ENCODE assay signal across 23 cellular contexts in the genomic region with DNA sequence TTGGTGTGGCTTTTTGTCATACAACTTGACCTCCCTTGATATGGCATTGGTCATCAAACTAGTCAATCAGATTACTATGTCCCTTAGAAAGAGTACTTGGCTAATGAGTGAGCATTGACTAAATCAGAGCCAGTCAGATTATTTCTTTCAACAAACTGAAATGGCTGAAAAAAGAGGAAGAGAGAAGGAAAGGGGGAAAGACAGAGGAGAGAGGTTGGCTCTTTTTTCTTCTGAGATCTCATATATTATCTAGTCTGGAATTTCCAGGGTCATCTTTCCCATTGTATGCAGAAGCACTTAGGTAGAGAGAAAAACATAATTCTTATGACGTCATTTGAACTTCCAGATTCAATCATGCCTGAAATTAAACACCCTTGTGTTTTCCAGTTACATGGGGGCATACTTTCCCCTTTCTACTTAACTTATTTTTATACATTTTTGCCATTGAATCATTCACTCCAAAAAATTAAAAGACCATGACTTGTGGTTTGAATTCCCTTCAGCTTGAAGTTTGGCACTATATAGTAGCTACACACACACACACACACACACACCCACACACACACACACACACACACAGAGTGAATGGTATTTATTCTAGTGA.
DNase-seq lines count a peak whose midpoint lies in the region; ATAC-seq, FAIRE-seq and TF ChIP-seq lines count a peak whose summit lies in the region.
"Had no signal": no experiment of that assay in that cellular context is flagged by ENCODE, and none has a peak within 500 bp of the region (broad histone marks: within the 10 kb centered on the region; RNA-seq: fewer than 3 reads in every experiment).

No MANE protein-coding gene starts in this region.

- peaks cover 18% of the 10 kb centered on the region for H3F3A ChIP-seq in GM23248 (ENCODE audit: insufficient read depth)

- H3K9ac ChIP-seq in GM23248: no peak overlapping the region
- H3K9ac ChIP-seq: neural progenitor cell had no signal

- H3K36me3 ChIP-seq in OCI-LY7 (ENCODE audit: insufficient read depth, low read length): no peaks in the 10 kb centered on the region
- H3K36me3 ChIP-seq in GM23248 (ENCODE audit: low read depth): no peaks in the 10 kb centered on the region
- H3K36me3 ChIP-seq: brain microvascular endothelial cell, heart right ventricle, neural progenitor cell, SJCRH30, vagina had no signal

- H2AFZ ChIP-seq in OCI-LY7 (ENCODE audit: low read length) (no peak overlapping the region), GM23248 (no peak overlapping the region)
- H2AFZ ChIP-seq: neural progenitor cell had no signal

- H3K4me1 ChIP-seq in OCI-LY7 (ENCODE audit: insufficient read depth, low read length, poor library complexity, severe bottlenecking) (no peaks in the 10 kb centered on the region), GM23248 (ENCODE audit: insufficient read depth) (peaks cover 7% of the 10 kb centered on the region)
- H3K4me1 ChIP-seq: heart right ventricle, vagina had no signal

- DNase-seq in AG10803 (ENCODE audit: low read depth): peak; percentile 35
- DNase-seq in GM19239 (ENCODE audit: insufficient read length, low spot score): no peak
- peak; percentile 66 for DNase-seq in epithelial cell of proximal tubule (ENCODE audit: low read depth)
- DNase-seq in OCI-LY7 (ENCODE audit: low spot score): no peak
- no peak for DNase-seq in AML-193 (lab: John Stamatoyannopoulos, UW)
- DNase-seq in mucosa of gallbladder (ENCODE audit: low spot score): no peak
- no peak for DNase-seq in GM23248
- DNase-seq: activated CD4-positive, alpha-beta T cell treated with anti-CD3 and anti-CD28 coated beads, Interleukin-2, amount 50 U/mL, for 1 hour; activated naive CD4-positive, alpha-beta T cell treated with anti-CD3 and anti-CD28 coated beads, Interleukin-2, amount 50 U/mL, for 16 hours; activated T-cell treated with anti-CD3 and anti-CD28 coated beads, Interleukin-2, amount 50 U/mL, for 1 hour; brain microvascular endothelial cell; CD4-positive, CD25-positive, alpha-beta regulatory T cell; DND-41; heart right ventricle; kidney; MM.1S; NCI-H187 treated with DMSO at 0.1 percent for 48 hours; stimulated activated CD4-positive, alpha-beta T cell treated with anti-CD3 and anti-CD28 coated beads, Interleukin-15, amount 100 ng/mL, for 24 hours had no signal

- no TSS peak for BruUV-seq in OCI-LY7 (replicated peaks; lab: Mats Ljungman, UMichigan)

- 35 to 67% methylated on average over 1 of the region's 1 CpG for WGBS in GM23248 (ENCODE audit: low coverage in 1 of 2, low lambda C conversion rate in 2 of 2, missing lambda C conversion rate in 2 of 2), 2 experiments

- no peaks in the 10 kb centered on the region for H3K79me2 ChIP-seq in OCI-LY7 (ENCODE audit: insufficient read depth, low read depth, low read length)
- H3K79me2 ChIP-seq in GM23248 (ENCODE audit: insufficient read depth): no peaks in the 10 kb centered on the region

- peak; percentile 36 for ATAC-seq in HG03432 (IDR thresholded peaks at IDR 0.05; ENCODE audit: unreplicated experiment)
- ATAC-seq: heart right ventricle had no signal

- H3K4me3 ChIP-seq in AG10803 (ENCODE audit: low read length) (no peak overlapping the region), epithelial cell of proximal tubule (ENCODE audit: low read depth, low read length) (no peak overlapping the region), OCI-LY7 (ENCODE audit: low read depth, low read length, poor library complexity, severe bottlenecking) (no peak overlapping the region), GM23248 (no peak overlapping the region)
- H3K4me3 ChIP-seq: heart right ventricle, neural progenitor cell, SJCRH30, vagina had no signal

- in situ Hi-C loops in GM23248 (cut with MboI): no loop called here

- H3K9me3 ChIP-seq in OCI-LY7 (ENCODE audit: low read length): no peaks in the 10 kb centered on the region
- H3K9me3 ChIP-seq in GM23248 (ENCODE audit: low read depth): no peaks in the 10 kb centered on the region
- H3K9me3 ChIP-seq: heart right ventricle, SJCRH30, vagina had no signal

- H3K4me2 ChIP-seq in OCI-LY7 (ENCODE audit: low read length) (no peak overlapping the region), GM23248 (ENCODE audit: unreplicated experiment) (no peak overlapping the region)
- H3K4me2 ChIP-seq: neural progenitor cell had no signal

- intact Hi-C loops in OCI-LY7 (cut with micrococcal nuclease; ENCODE audit: unreplicated experiment): no loop called here

- TF ChIP-seq CTCF in AG10803 (conservative IDR thresholded peaks at IDR 0.05; ENCODE audit: low read length): no peak
- TF ChIP-seq CTCF in epithelial cell of proximal tubule (conservative IDR thresholded peaks at IDR 0.05; ENCODE audit: low read depth, low read length): no peak
- no peak for TF ChIP-seq CTCF in OCI-LY7 (conservative IDR thresholded peaks at IDR 0.05; ENCODE audit: low read length)

- peak; percentile 78 for FAIRE-seq in GM19239 (lab: Jason Lieb, UNC)
- FAIRE-seq: A204.1, kidney had no signal

- no peaks in the 10 kb centered on the region for H4K20me1 ChIP-seq in OCI-LY7 (ENCODE audit: insufficient read depth, low read length)
- no peaks in the 10 kb centered on the region for H4K20me1 ChIP-seq in GM23248 (ENCODE audit: insufficient read depth)

- CTCF ChIA-PET in OCI-LY7 (lab: Charles Lee; ENCODE audit: unreplicated experiment): no interaction called here

- no peaks in the 10 kb centered on the region for H3K9me2 ChIP-seq in OCI-LY7 (ENCODE audit: insufficient read depth, low read length)
- peaks cover 5% of the 10 kb centered on the region; the same call in 1 of the 2 replicates for H3K9me2 ChIP-seq in GM23248 (ENCODE audit: insufficient read depth)

- H3K27me3 ChIP-seq in GM23248 (replicated peaks; ENCODE audit: insufficient read depth): no peaks in the 10 kb centered on the region
- H3K27me3 ChIP-seq: brain microvascular endothelial cell, heart right ventricle, neural progenitor cell, vagina had no signal

- POLR2A ChIA-PET in OCI-LY7 (lab: Charles Lee): interaction anchor here (0.7 to 1.0 kb wide), 2 partner anchors 40 to 173 kb away, joined by 3 read pairs; no protein-coding TSS in a partner anchor

- H3K27ac ChIP-seq in OCI-LY7 (ENCODE audit: low read depth, low read length, poor library complexity, severe bottlenecking) (no peak overlapping the region), GM23248 (no peak overlapping the region)
- H3K27ac ChIP-seq: brain microvascular endothelial cell, heart right ventricle, neural progenitor cell, SJCRH30, vagina had no signal

Comparison
In these comparisons a context has a peak if more than half of its experiments do, and no peak if none do; other contexts are left out.
1. DNase-seq: peak in AG10803 (single experiment) and epithelial cell of proximal tubule (single experiment); none in GM19239 (single experiment), OCI-LY7 (single experiment), AML-193 (0 of 2), mucosa of gallbladder (single experiment) and GM23248 (single experiment).